ENCODE assay signal across 2 cellular contexts in the genomic region with DNA sequence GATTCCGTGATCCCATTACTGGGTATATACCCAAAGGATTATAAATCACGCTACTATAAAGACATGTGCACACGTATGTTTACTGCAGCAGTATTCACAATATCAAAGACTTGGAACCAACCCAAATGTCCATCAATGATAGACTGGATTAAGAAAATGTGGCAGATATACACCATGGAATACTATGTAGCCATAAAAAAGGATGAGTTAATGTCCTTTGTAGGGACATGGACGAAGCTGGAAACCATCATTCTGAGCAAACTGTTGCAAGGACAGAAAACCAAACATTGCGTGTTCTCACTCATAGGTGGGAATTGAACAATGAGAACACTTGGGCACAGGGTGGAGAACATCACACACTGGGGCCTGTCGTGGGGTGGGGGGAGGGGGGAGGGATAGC. TPM values are rescaled to one million over a fixed set of nuclear protein-coding genes. Genes with fewer than 3 reads are reported as not detected.
"Had no signal": no experiment of that assay in that cellular context is flagged by ENCODE, and none has a peak within 500 bp of the region (broad histone marks: within the 10 kb centered on the region; RNA-seq: fewer than 3 reads in every experiment).

No MANE protein-coding gene starts in this region.

RNA-seq across cellular contexts. Expression of gene ATP2B2, which starts 35.0 kb away (rescaled TPM):
- total RNA-seq: G401, GM12878 had no signal
